Comparison of ENCODE assay signal across 1 cellular context in the genomic region with DNA sequence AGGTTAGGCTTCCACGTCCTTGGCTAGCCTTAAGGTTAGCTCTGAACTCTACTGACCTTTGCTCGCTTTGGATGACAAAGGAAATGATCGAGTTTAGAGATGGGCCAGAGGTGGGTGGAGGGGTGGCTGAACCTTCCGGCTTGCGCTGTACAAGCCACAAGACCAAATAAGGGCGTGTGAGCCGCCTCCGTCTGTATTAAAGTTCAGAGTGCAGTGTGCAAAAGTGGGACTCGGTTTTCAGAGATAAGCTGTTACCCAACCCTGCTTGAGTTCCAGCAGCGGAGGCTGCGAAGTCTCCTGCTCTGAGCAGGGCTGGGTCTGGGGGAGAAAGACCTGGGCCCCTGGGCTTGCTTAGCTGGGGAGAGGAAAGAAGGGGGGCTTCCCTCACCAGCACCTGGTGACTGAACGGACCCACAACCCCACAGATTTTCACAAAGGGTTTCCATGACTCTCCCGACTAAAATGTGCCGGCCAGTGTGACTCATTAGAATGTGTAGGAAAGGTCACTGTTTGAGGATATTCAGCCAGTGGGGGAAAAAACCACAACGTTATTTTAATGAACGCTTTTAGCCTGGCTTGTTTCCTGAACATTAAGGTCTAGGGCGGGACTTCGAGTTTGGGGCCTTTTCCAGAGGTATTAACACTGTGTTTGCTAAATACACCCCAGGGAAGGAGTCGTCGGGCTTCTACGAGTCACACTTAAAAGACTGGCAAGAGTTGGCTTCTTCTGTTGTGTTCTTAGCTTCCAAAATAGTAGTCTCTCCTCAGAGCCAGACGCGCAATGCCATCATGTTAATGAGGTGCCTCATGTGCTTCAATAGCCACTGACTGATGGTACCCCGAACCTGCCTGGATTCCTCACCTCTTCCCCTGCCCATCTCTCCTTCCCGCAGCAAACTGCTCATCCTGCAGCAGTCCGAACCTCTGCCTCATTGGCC.
TF ChIP-seq lines count a peak whose summit lies in the region.

No MANE protein-coding gene starts in this region.

TF ChIP-seq in H1, 55 proteins besides CTCF, POLR2A, EP300 and RAD21 (continued from another document):
- peak; percentile 73 for TF ChIP-seq NANOG (IDR thresholded peaks at IDR 0.05; ENCODE audit: insufficient read depth, low read depth, low read length, poor library complexity, severe bottlenecking)
- peak; percentile 79 for TF ChIP-seq ASH2L (IDR thresholded peaks at IDR 0.05; ENCODE audit: low read length)
- TF ChIP-seq GABPA (IDR thresholded peaks at IDR 0.05; ENCODE audit: borderline replicate concordance, insufficient read depth, low read length), result peak; percentile 29; the same call in 1 of the 2 replicates
- peak; percentile 63 for TF ChIP-seq POLR2AphosphoS5 (IDR thresholded peaks at IDR 0.05; ENCODE audit: low read depth, low read length)
- peak; percentile 60; the same call in 1 of the 2 replicates for TF ChIP-seq SP1 (IDR thresholded peaks at IDR 0.05; ENCODE audit: low read depth, low read length)
- no peak for TF ChIP-seq JUN (IDR thresholded peaks at IDR 0.05; ENCODE audit: low read depth, low read length)
- TF ChIP-seq RBBP5 (IDR thresholded peaks at IDR 0.05; ENCODE audit: borderline replicate concordance, low read depth, low read length), result peak; percentile 17; the same call in 1 of the 2 replicates
- TF ChIP-seq SRF (IDR thresholded peaks at IDR 0.05; ENCODE audit: low read depth, low read length), result peak; percentile 96
- peak; percentile 100 for TF ChIP-seq RXRA (IDR thresholded peaks at IDR 0.05; ENCODE audit: insufficient read depth, low read depth, low read length)
- TF ChIP-seq SIX5 (IDR thresholded peaks at IDR 0.05; ENCODE audit: low read depth, low read length), result no peak
TF ChIP-seq in H1: peak in this region for 8.
